ENCODE assay signal across 32 cellular contexts in the genomic region with DNA sequence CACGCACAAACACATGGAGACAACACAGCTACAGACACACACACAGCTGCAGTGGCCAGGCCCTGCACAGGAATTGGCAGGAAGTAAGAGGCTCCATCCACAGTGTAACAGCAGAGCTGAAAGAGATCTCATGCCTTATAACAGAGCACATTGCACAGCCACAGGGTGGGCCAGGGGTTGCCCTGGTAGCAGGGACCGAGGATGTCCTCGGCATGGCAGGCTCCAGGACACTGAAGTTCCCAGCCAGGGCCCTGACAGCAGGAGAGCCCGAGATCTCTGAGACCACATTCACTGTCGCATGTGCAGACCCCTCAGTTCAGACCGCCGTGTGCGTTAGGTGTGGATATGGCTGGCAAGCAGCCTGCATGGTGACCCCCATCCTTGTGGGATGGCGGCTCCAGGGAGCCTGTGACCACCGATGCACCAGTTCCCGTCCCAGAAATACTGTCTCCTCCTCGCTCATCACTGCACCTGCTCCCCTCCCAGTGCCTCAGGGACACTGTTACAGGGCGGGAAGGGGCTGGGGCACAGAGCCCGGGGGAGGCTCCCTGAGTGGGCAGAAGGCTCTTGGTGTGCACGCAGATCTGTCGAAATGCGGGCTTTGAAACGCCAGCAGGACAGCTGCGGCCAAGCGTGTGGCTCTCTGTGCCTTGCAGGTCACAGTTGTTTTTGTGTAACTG. TPM values are rescaled to one million over a fixed set of nuclear protein-coding genes. Genes with fewer than 3 reads are reported as not detected.
DNase-seq lines count a peak whose midpoint lies in the region; FAIRE-seq and TF ChIP-seq lines count a peak whose summit lies in the region.
"Had no signal": no experiment of that assay in that cellular context is flagged by ENCODE, and none has a peak within 500 bp of the region (broad histone marks: within the 10 kb centered on the region; RNA-seq: fewer than 3 reads in every experiment).

No MANE protein-coding gene starts in this region.

- TF ChIP-seq CTCF in H1 (IDR thresholded peaks at IDR 0.05; ENCODE audit: control extremely low read depth in 1 of 3, insufficient read depth in 1 of 3, low read depth in 1 of 3, low read length in 3 of 3) (no peak), nephron progenitor cell (IDR thresholded peaks at IDR 0.05) (no peak), spleen (IDR thresholded peaks at IDR 0.05 in 8 of 11, conservative IDR thresholded peaks at IDR 0.05 in 3 of 11) (no peak), Calu3 (IDR thresholded peaks at IDR 0.05; ENCODE audit: unreplicated experiment) (no peak)

- peaks cover 51% of the 10 kb centered on the region for H3K27me3 Mint-ChIP-seq in activated CD4-positive, alpha-beta T cell treated with anti-CD3 and anti-CD28 coated beads, Interleukin-2, amount 10 ng/mL, durations not matched to agents 24 days and 14 days
- peaks cover 81% of the 10 kb centered on the region for H3K27me3 Mint-ChIP-seq in nephron progenitor cell (ENCODE audit: low read depth, poor library complexity)
- peaks cover 15% of the 10 kb centered on the region for H3K27me3 Mint-ChIP-seq in Calu3 (ENCODE audit: unreplicated experiment)

- peak overlapping the region; percentile 27; the same call in 1 of the 2 replicates for H2BK12ac ChIP-seq in H1 (ENCODE audit: low read depth, low read length)

- H3K23me2 ChIP-seq in H1 (ENCODE audit: low read depth, low read length): peaks cover 38% of the 10 kb centered on the region

- peaks cover 0 to 24% (median 11%) of the 10 kb centered on the region in 4 experiments; a peak in 6 of 7 replicates for H3K4me1 ChIP-seq in H1 (replicated peaks in 1 of 4; ENCODE audit: control insufficient read depth in 3 of 4, insufficient read depth in 4 of 4, low read length in 3 of 4)
- H3K4me1 ChIP-seq in spleen: peaks cover 16 to 42% (median 34%) of the 10 kb centered on the region in 6 donors
- H3K4me1 ChIP-seq: prostate gland had no signal

- peaks cover 0 to 27% of the 10 kb centered on the region in 2 experiments for H4K20me1 ChIP-seq in H1 (replicated peaks in 1 of 2; ENCODE audit: control insufficient read depth in 1 of 2, insufficient read depth in 2 of 2, low read length in 2 of 2)

- CTCF ChIA-PET in H1 (lab: Charles Lee; ENCODE audit: partially characterized antibody) (no interaction called here), Calu3 (lab: Charles Lee) (no interaction called here)

- peak overlapping the region; percentile 2 for H3K4me3 Mint-ChIP-seq in activated CD4-positive, alpha-beta T cell treated with anti-CD3 and anti-CD28 coated beads, Interleukin-2, amount 10 ng/mL, durations not matched to agents 24 days and 14 days
- H3K4me3 Mint-ChIP-seq in nephron progenitor cell: peak overlapping the region; percentile 69
- H3K4me3 Mint-ChIP-seq in Calu3 (ENCODE audit: low read depth, unreplicated experiment): no peak overlapping the region

- no peaks in the 10 kb centered on the region for H3K9me3 ChIP-seq in H1 (ENCODE audit: insufficient read depth in 2 of 2, low read depth in 1 of 2, low read length in 1 of 2)
- H3K9me3 ChIP-seq in spleen: peaks cover 0 to 6% (median 0%) of the 10 kb centered on the region in 8 donors
- H3K9me3 ChIP-seq: gastroesophageal sphincter, neutrophil, prostate gland, SJCRH30, upper lobe of left lung had no signal

- FAIRE-seq in H1 (lab: Jason Lieb, UNC): no peak

- H3K36me3 ChIP-seq in H1 (ENCODE audit: control insufficient read depth in 2 of 4, insufficient read depth in 4 of 4, low read length in 3 of 4) (no peaks in the 10 kb centered on the region), spleen (no peaks in the 10 kb centered on the region)
- H3K36me3 ChIP-seq: gastroesophageal sphincter, neutrophil, prostate gland, SJCRH30, upper lobe of left lung had no signal

- WGBS in H1 (ENCODE audit: extremely low coverage in 1 of 2, insufficient coverage in 1 of 2, insufficient read length in 1 of 2, insufficient replicate concordance in 2 of 2, low coverage in 1 of 2, low lambda C conversion rate in 2 of 2, missing lambda C conversion rate in 1 of 2), 2 experiments: 85% methylated on average over 19 of the region's 20 CpGs; no CpG with 5 or more reads in 1 of the 2 experiments
- WGBS in spleen, 5 donors: 91 to 95% (median 93%) methylated on average over 18 to 20 of the region's 20 CpGs

- no peak overlapping the region for H3K14ac ChIP-seq in H1 (ENCODE audit: insufficient read length)

- H2BK120ac ChIP-seq in H1 (replicated peaks; ENCODE audit: low read depth, low read length): no peak overlapping the region

- no peak overlapping the region; a peak in 1 of 4 replicates for H3K4me2 ChIP-seq in H1 (ENCODE audit: insufficient read depth in 1 of 2, low read depth in 2 of 2, low read length in 2 of 2)

- intact Hi-C loops in activated CD4-positive, alpha-beta T cell treated with anti-CD3 and anti-CD28 coated beads, Interleukin-2, amount 10 ng/mL, durations not matched to agents 24 days and 14 days (cut with micrococcal nuclease): no loop called here
- intact Hi-C loops in spleen (cut with DNase I; ENCODE audit: low total_unique reads) (no loop called here), Calu3 (cut with micrococcal nuclease; ENCODE audit: unreplicated experiment) (no loop called here)

- no peak overlapping the region for H4K5ac ChIP-seq in H1 (ENCODE audit: insufficient read length, low read depth, low read length)

- H2BK15ac ChIP-seq in H1 (ENCODE audit: low read length): 0 out of 2 replicates have a peak overlapping the region, but pooled peaks have one; percentile 81

- POLR2A ChIA-PET in H1 (lab: Charles Lee; ENCODE audit: partially characterized antibody): interaction anchor here (0.5 kb wide), 1 partner anchor 113 kb away, joined by 5 read pairs; no protein-coding TSS in a partner anchor

- H3K27me3 ChIP-seq in H1 (replicated peaks in 1 of 4; ENCODE audit: control insufficient read depth in 3 of 4, extremely low read depth in 1 of 4, insufficient read depth in 3 of 4, low read length in 3 of 4) (peaks cover 26 to 67% (median 54%) of the 10 kb centered on the region in 4 experiments), spleen (replicated peaks in 1 of 7) (peaks cover 0 to 96% (median 44%) of the 10 kb centered on the region in 7 donors)

- no peaks in the 10 kb centered on the region; the same call in none of the 2 replicates for H3K79me1 ChIP-seq in H1 (ENCODE audit: low read depth, low read length)

- H3K27ac Mint-ChIP-seq in activated CD4-positive, alpha-beta T cell treated with anti-CD3 and anti-CD28 coated beads, Interleukin-2, amount 10 ng/mL, durations not matched to agents 24 days and 14 days: no peak overlapping the region
- H3K27ac Mint-ChIP-seq in nephron progenitor cell: no peak overlapping the region
- H3K27ac Mint-ChIP-seq in Calu3 (ENCODE audit: unreplicated experiment): no peak overlapping the region
- H3K27ac Mint-ChIP-seq: activated naive CD4-positive, alpha-beta T cell treated with anti-CD3 and anti-CD28 coated beads, Interleukin-2, amount 50 U/mL, for 72 hours; activated T-helper 2 cell treated with anti-CD3 and anti-CD28 coated beads, Interferon-gamma antibody, Interleukin-2, Interleukin-4, amounts not matched to agents 10 μg/mL and 5 μg/mL and 100 μg/mL, durations not matched to agents 14 hours and 24 hours and 36 hours; CD14-positive monocyte; GM23338; stimulated activated effector memory CD8-positive, alpha-beta T cell treated with anti-CD3 and anti-CD28 coated beads, Interleukin-12 subunit alpha, Interleukin-12 subunit beta, amount 100 ng/mL, for 72 hours had no signal

- no peak overlapping the region for H3K23ac ChIP-seq in H1 (ENCODE audit: insufficient read length)

- no peak overlapping the region for H3K18ac ChIP-seq in H1 (ENCODE audit: extremely low read depth, low read length)

- H2BK5ac ChIP-seq in H1 (ENCODE audit: low read depth, low read length): no peak overlapping the region

- H3K56ac ChIP-seq in H1 (replicated peaks; ENCODE audit: insufficient read length, low read depth, low read length): no peak overlapping the region

- H2BK20ac ChIP-seq in H1 (ENCODE audit: low read length): no peak overlapping the region

- no peak for TF ChIP-seq RAD21 in H1 (IDR thresholded peaks at IDR 0.05 in 1 of 2, conservative IDR thresholded peaks at IDR 0.05 in 1 of 2; ENCODE audit: low read depth in 2 of 2, low read length in 2 of 2)

- H2AFZ ChIP-seq in H1 (ENCODE audit: low read length): no peak overlapping the region
- H2AFZ ChIP-seq: GM23338 had no signal

- no peaks in the 10 kb centered on the region for H3K36me3 Mint-ChIP-seq in activated CD4-positive, alpha-beta T cell treated with anti-CD3 and anti-CD28 coated beads, Interleukin-2, amount 10 ng/mL, durations not matched to agents 24 days and 14 days (ENCODE audit: low read depth)
- H3K36me3 Mint-ChIP-seq in nephron progenitor cell (ENCODE audit: low read depth) (no peaks in the 10 kb centered on the region), Calu3 (ENCODE audit: insufficient read depth, unreplicated experiment) (no peaks in the 10 kb centered on the region)
- H3K36me3 Mint-ChIP-seq: stimulated activated effector memory CD8-positive, alpha-beta T cell treated with anti-CD3 and anti-CD28 coated beads, Interleukin-12 subunit alpha, Interleukin-12 subunit beta, amount 100 ng/mL, for 72 hours had no signal

- H3K27ac ChIP-seq in H1 (ENCODE audit: low read depth, low read length): no peak overlapping the region
- no peak overlapping the region for H3K27ac ChIP-seq in spleen
- H3K27ac ChIP-seq: gastroesophageal sphincter, neutrophil, prostate gland, SJCRH30, upper lobe of left lung had no signal

- no peaks in the 10 kb centered on the region for H3K9me3 Mint-ChIP-seq in activated CD4-positive, alpha-beta T cell treated with anti-CD3 and anti-CD28 coated beads, Interleukin-2, amount 10 ng/mL, durations not matched to agents 24 days and 14 days
- no peaks in the 10 kb centered on the region for H3K9me3 Mint-ChIP-seq in nephron progenitor cell
- no peaks in the 10 kb centered on the region for H3K9me3 Mint-ChIP-seq in Calu3 (ENCODE audit: low read depth, unreplicated experiment)
- H3K9me3 Mint-ChIP-seq: activated naive CD4-positive, alpha-beta T cell treated with anti-CD3 and anti-CD28 coated beads, Interleukin-2, amount 50 U/mL, for 72 hours; activated T-helper 2 cell treated with anti-CD3 and anti-CD28 coated beads, Interferon-gamma antibody, Interleukin-2, Interleukin-4, amounts not matched to agents 10 μg/mL and 5 μg/mL and 100 μg/mL, durations not matched to agents 14 hours and 24 hours and 36 hours; stimulated activated effector memory CD8-positive, alpha-beta T cell treated with anti-CD3 and anti-CD28 coated beads, Interleukin-12 subunit alpha, Interleukin-12 subunit beta, amount 100 ng/mL, for 72 hours had no signal

- peaks cover 17% of the 10 kb centered on the region for H3K4me1 Mint-ChIP-seq in activated CD4-positive, alpha-beta T cell treated with anti-CD3 and anti-CD28 coated beads, Interleukin-2, amount 10 ng/mL, durations not matched to agents 24 days and 14 days
- H3K4me1 Mint-ChIP-seq in nephron progenitor cell (peaks cover 44% of the 10 kb centered on the region), Calu3 (ENCODE audit: low read depth, unreplicated experiment) (no peaks in the 10 kb centered on the region)

- H2AK5ac ChIP-seq in H1 (ENCODE audit: low read depth, low read length): no peak overlapping the region

- TF ChIP-seq POLR2A in H1 (IDR thresholded peaks at IDR 0.05; ENCODE audit: control extremely low read depth in 1 of 2, low read depth in 2 of 2, low read length in 2 of 2) (no peak), spleen (IDR thresholded peaks at IDR 0.05) (no peak)

- H4K91ac ChIP-seq in H1 (replicated peaks; ENCODE audit: insufficient read length, low read length): no peak overlapping the region

- H3K4me3 ChIP-seq in H1 (ENCODE audit: extremely low read depth in 1 of 4, insufficient read depth in 2 of 4, low read depth in 3 of 4, low read length in 4 of 4) (no peak overlapping the region), spleen (no peak overlapping the region)
- H3K4me3 ChIP-seq: gastroesophageal sphincter, K562, prostate gland, SJCRH30, upper lobe of left lung had no signal

- no peak for TF ChIP-seq EP300 in H1 (IDR thresholded peaks at IDR 0.05; ENCODE audit: borderline replicate concordance in 1 of 2, low read depth in 2 of 2, low read length in 2 of 2)

- no peak overlapping the region for H3K4ac ChIP-seq in H1 (replicated peaks; ENCODE audit: insufficient read length, low read depth, low read length)

- DNase-seq in activated CD4-positive, alpha-beta T cell treated with anti-CD3 and anti-CD28 coated beads, Interleukin-2, amount 10 ng/mL, durations not matched to agents 24 days and 14 days: no peak
- DNase-seq in activated CD4-positive, alpha-beta T cell treated with anti-CD3 and anti-CD28 coated beads for 48 hours: no peak
- DNase-seq in H1 (ENCODE audit: low read depth in 1 of 2, low spot score in 2 of 2) (peak in 1 of 2 experiments; percentile 43), nephron progenitor cell (no peak), spleen (peak; percentile 68), SIG-M5 treated with dmso at 0.1 percent for 504 hours (lab: John Stamatoyannopoulos, UW; ENCODE audit: unreplicated experiment) (no peak), glomerular visceral epithelial cell (ENCODE audit: extremely low spot score) (no peak), Calu3 (no peak)
- DNase-seq: 8988T; activated CD4-positive, alpha-beta T cell treated with anti-CD3 and anti-CD28 coated beads, Interleukin-2, amount 50 U/mL, for 4 hours; activated CD4-positive, CD25-positive, alpha-beta regulatory T cell; amygdala; DMS79 treated with DMSO at 0.1 percent for 48 hours; hippocampal formation; left cardiac atrium; mammary epithelial cell; NCI-H1105; NCI-H187 treated with DMSO at 0.1 percent for 48 hours; NCI-H2171; SJCRH30; upper lobe of left lung had no signal

- no peak overlapping the region for H3K9ac ChIP-seq in H1 (replicated peaks in 1 of 4; ENCODE audit: extremely low read depth in 1 of 4, low read depth in 3 of 4, low read length in 3 of 4)

- no peak overlapping the region for H4K8ac ChIP-seq in H1 (ENCODE audit: extremely low read depth, insufficient read depth, low read length)

- no TSS peak for BruUV-seq in Calu3 (replicated peaks; lab: Mats Ljungman, UMichigan)

- no peaks in the 10 kb centered on the region for H3K79me2 ChIP-seq in H1 (ENCODE audit: control insufficient read depth in 1 of 2, insufficient read depth in 2 of 2, low read length in 2 of 2)

RNA-seq across cellular contexts. Expression of a gene that starts 1.5 kb away (rescaled TPM):
- total RNA-seq in activated CD4-positive, alpha-beta T cell treated with anti-CD3 and anti-CD28 coated beads, Interleukin-2, amount 10 ng/mL, durations not matched to agents 24 days and 14 days: not detected in 2 replicates
- total RNA-seq in H1 (2021; fragmentation: NEBNext Ultra II Directional; extraction: Animal tissue kit (Norgen Biotek cat#: 25700)): 0.20 and 0.57 TPM in 2 replicates
- polyA plus RNA-seq in H1 (2011; rRNA removed) (0.20 and 0.36 TPM in 2 replicates), spleen (1 to 10 TPM in 1 of 3 donors, under 1 TPM in 2; 0.86 to 1.2 (median 1.00) TPM)
- 0.26 TPM for polyA plus RNA-seq in H1 (2011; cell fraction: cytosol; rRNA removed)
- 0.40 TPM for polyA plus RNA-seq in H1 (2011; cell fraction: nucleus; rRNA removed)
- polyA plus RNA-seq in H1 (2012, experiment 1 of 2): 0.12 to 0.29 TPM (median 0.23 TPM) in 4 replicates
- polyA plus RNA-seq in H1 (2012, experiment 2 of 2): 0.09 TPM
- polyA plus RNA-seq in H1 (2013, experiment 1 of 2): 0.30 TPM
- polyA plus RNA-seq in H1 (2013, experiment 2 of 2): 0.33 TPM
- 0.17 and 0.28 TPM in 2 replicates for polyA minus RNA-seq in H1 (2011; rRNA and poly(A)+ RNA removed)
- not detected for polyA minus RNA-seq in H1 (2011; cell fraction: cytosol; rRNA and poly(A)+ RNA removed)
- 1.00 TPM for polyA minus RNA-seq in H1 (2011; cell fraction: nucleus; rRNA and poly(A)+ RNA removed)
- total RNA-seq in spleen (1 to 10 TPM in 4 of 7 donors, under 1 TPM in 3; 0.39 to 3.0 (median 1.0) TPM), Calu3 (2022) (not detected in 2 replicates)
- total RNA-seq: activated naive CD4-positive, alpha-beta T cell treated with anti-CD3 and anti-CD28 coated beads, Interleukin-2, amount 50 U/mL, for 72 hours; activated T-helper 2 cell treated with anti-CD3 and anti-CD28 coated beads, Interferon-gamma antibody, Interleukin-2, Interleukin-4, amounts not matched to agents 10 μg/mL and 5 μg/mL and 100 μg/mL, durations not matched to agents 14 hours and 24 hours and 36 hours; M059J; RPMI7951; SJCRH30 had no signal
- polyA plus RNA-seq: CD14-positive monocyte, mammary epithelial cell had no signal
